3 cellular contexts compared by ENCODE assay signal in the genomic region with DNA sequence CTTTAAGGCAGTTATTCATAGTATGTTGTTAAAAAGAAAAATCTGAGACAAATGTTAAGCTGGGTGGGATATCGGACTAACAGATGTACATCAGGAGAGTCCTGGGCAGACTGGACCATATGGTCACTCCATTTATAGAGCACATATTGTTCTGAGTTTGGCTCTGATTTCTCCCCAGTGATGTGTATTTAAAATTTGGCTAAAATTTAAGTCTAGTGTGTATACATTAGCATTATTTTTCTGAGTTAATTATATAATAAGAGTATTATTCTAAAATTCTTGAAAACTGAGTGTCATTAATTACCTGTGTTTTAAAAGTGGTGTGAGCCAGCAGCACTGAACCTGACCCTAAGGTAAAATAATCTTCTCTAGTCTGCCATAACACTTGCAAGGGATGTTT.
TF ChIP-seq lines count a peak whose summit lies in the region.

No MANE protein-coding gene starts in this region.

TF ChIP-seq in GM23338, 12 proteins besides CTCF, POLR2A, EP300 and RAD21 (continues in another document):
- no peak for TF ChIP-seq JUNB (IDR thresholded peaks at IDR 0.05; ENCODE audit: unreplicated experiment)
- no peak for TF ChIP-seq NANOG (IDR thresholded peaks at IDR 0.05; ENCODE audit: borderline replicate concordance)
- TF ChIP-seq, protein P1, sequence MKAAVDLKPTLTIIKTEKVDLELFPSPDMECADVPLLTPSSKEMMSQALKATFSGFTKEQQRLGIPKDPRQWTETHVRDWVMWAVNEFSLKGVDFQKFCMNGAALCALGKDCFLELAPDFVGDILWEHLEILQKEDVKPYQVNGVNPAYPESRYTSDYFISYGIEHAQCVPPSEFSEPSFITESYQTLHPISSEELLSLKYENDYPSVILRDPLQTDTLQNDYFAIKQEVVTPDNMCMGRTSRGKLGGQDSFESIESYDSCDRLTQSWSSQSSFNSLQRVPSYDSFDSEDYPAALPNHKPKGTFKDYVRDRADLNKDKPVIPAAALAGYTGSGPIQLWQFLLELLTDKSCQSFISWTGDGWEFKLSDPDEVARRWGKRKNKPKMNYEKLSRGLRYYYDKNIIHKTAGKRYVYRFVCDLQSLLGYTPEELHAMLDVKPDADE (IDR thresholded peaks at IDR 0.05), result no peak
- TF ChIP-seq ZNF331 (CRISPR knock-in tag; IDR thresholded peaks at IDR 0.05; ENCODE audit: low read depth), result no peak
- TF ChIP-seq STAT1 (IDR thresholded peaks at IDR 0.05; ENCODE audit: unreplicated experiment), result no peak
- TF ChIP-seq ZNF114 (CRISPR knock-in tag; IDR thresholded peaks at IDR 0.05), result no peak
- TF ChIP-seq EZH2 (IDR thresholded peaks at IDR 0.05; ENCODE audit: low read depth, unreplicated experiment), result no peak
- TF ChIP-seq, protein P2, sequence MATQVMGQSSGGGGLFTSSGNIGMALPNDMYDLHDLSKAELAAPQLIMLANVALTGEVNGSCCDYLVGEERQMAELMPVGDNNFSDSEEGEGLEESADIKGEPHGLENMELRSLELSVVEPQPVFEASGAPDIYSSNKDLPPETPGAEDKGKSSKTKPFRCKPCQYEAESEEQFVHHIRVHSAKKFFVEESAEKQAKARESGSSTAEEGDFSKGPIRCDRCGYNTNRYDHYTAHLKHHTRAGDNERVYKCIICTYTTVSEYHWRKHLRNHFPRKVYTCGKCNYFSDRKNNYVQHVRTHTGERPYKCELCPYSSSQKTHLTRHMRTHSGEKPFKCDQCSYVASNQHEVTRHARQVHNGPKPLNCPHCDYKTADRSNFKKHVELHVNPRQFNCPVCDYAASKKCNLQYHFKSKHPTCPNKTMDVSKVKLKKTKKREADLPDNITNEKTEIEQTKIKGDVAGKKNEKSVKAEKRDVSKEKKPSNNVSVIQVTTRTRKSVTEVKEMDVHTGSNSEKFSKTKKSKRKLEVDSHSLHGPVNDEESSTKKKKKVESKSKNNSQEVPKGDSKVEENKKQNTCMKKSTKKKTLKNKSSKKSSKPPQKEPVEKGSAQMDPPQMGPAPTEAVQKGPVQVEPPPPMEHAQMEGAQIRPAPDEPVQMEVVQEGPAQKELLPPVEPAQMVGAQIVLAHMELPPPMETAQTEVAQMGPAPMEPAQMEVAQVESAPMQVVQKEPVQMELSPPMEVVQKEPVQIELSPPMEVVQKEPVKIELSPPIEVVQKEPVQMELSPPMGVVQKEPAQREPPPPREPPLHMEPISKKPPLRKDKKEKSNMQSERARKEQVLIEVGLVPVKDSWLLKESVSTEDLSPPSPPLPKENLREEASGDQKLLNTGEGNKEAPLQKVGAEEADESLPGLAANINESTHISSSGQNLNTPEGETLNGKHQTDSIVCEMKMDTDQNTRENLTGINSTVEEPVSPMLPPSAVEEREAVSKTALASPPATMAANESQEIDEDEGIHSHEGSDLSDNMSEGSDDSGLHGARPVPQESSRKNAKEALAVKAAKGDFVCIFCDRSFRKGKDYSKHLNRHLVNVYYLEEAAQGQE (IDR thresholded peaks at IDR 0.05; ENCODE audit: unreplicated experiment), result no peak

TF ChIP-seq in K562, 482 proteins besides CTCF, POLR2A, EP300 and RAD21:
- TF ChIP-seq, protein P3, sequence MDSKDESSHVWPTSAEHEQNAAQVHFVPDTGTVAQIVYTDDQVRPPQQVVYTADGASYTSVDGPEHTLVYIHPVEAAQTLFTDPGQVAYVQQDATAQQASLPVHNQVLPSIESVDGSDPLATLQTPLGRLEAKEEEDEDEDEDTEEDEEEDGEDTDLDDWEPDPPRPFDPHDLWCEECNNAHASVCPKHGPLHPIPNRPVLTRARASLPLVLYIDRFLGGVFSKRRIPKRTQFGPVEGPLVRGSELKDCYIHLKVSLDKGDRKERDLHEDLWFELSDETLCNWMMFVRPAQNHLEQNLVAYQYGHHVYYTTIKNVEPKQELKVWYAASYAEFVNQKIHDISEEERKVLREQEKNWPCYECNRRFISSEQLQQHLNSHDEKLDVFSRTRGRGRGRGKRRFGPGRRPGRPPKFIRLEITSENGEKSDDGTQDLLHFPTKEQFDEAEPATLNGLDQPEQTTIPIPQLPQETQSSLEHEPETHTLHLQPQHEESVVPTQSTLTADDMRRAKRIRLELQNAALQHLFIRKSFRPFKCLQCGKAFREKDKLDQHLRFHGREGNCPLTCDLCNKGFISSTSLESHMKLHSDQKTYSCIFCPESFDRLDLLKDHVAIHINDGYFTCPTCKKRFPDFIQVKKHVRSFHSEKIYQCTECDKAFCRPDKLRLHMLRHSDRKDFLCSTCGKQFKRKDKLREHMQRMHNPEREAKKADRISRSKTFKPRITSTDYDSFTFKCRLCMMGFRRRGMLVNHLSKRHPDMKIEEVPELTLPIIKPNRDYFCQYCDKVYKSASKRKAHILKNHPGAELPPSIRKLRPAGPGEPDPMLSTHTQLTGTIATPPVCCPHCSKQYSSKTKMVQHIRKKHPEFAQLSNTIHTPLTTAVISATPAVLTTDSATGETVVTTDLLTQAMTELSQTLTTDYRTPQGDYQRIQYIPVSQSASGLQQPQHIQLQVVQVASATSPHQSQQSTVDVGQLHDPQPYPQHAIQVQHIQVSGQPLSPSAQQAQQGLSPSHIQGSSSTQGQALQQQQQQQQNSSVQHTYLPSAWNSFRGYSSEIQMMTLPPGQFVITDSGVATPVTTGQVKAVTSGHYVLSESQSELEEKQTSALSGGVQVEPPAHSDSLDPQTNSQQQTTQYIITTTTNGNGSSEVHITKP (IDR thresholded peaks at IDR 0.05; ENCODE audit: partially characterized antibody), result peak; percentile 71
- TF ChIP-seq HDAC3 (IDR thresholded peaks at IDR 0.05; ENCODE audit: borderline replicate concordance, partially characterized antibody), result no peak

TF ChIP-seq in HEK293T, 16 proteins besides CTCF, POLR2A, EP300 and RAD21:
- no peak for TF ChIP-seq ARNT (IDR thresholded peaks at IDR 0.05)
- no peak for TF ChIP-seq HDGF (IDR thresholded peaks at IDR 0.05; ENCODE audit: borderline replicate concordance)
- no peak for TF ChIP-seq CTBP1 (IDR thresholded peaks at IDR 0.05; ENCODE audit: borderline replicate concordance)
- TF ChIP-seq TARDBP (IDR thresholded peaks at IDR 0.05), result no peak
- TF ChIP-seq, protein P4, sequence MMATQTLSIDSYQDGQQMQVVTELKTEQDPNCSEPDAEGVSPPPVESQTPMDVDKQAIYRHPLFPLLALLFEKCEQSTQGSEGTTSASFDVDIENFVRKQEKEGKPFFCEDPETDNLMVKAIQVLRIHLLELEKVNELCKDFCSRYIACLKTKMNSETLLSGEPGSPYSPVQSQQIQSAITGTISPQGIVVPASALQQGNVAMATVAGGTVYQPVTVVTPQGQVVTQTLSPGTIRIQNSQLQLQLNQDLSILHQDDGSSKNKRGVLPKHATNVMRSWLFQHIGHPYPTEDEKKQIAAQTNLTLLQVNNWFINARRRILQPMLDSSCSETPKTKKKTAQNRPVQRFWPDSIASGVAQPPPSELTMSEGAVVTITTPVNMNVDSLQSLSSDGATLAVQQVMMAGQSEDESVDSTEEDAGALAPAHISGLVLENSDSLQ (IDR thresholded peaks at IDR 0.05), result no peak
- TF ChIP-seq SUZ12 (IDR thresholded peaks at IDR 0.05), result no peak
- TF ChIP-seq FOXA1 (IDR thresholded peaks at IDR 0.05), result no peak
- TF ChIP-seq SP1 (IDR thresholded peaks at IDR 0.05), result no peak
- no peak for TF ChIP-seq L3MBTL2 (conservative IDR thresholded peaks at IDR 0.05)
TF ChIP-seq in HEK293T: peak in this region for 0.
